ENCODE assay signal across 1 cellular context in genomic region chr17:42018339-42018738, GRCh38.
TF ChIP-seq lines count a peak whose summit lies in the region.

No MANE protein-coding gene starts in this region.

TF ChIP-seq in K562, 482 proteins besides CTCF, POLR2A, EP300 and RAD21:
- TF ChIP-seq, protein P1, sequence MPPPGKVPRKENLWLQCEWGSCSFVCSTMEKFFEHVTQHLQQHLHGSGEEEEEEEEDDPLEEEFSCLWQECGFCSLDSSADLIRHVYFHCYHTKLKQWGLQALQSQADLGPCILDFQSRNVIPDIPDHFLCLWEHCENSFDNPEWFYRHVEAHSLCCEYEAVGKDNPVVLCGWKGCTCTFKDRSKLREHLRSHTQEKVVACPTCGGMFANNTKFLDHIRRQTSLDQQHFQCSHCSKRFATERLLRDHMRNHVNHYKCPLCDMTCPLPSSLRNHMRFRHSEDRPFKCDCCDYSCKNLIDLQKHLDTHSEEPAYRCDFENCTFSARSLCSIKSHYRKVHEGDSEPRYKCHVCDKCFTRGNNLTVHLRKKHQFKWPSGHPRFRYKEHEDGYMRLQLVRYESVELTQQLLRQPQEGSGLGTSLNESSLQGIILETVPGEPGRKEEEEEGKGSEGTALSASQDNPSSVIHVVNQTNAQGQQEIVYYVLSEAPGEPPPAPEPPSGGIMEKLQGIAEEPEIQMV (tag; conservative IDR thresholded peaks at IDR 0.05; ENCODE audit: low read depth), result no peak
- TF ChIP-seq ZKSCAN1 (IDR thresholded peaks at IDR 0.05; ENCODE audit: low read depth, low read length) (peak; percentile 97), SUPT5H (IDR thresholded peaks at IDR 0.05) (peak; percentile 49; the same call in 1 of the 2 replicates), MNT (conservative IDR thresholded peaks at IDR 0.05) (no peak), KLF1 (tag; IDR thresholded peaks at IDR 0.05) (no peak), EHMT2 (IDR thresholded peaks at IDR 0.05) (peak; percentile 61), TAF1 (IDR thresholded peaks at IDR 0.05; ENCODE audit: control insufficient read depth, extremely low read depth, insufficient read depth, low read length, severe bottlenecking) (peak; percentile 66), CHD1 (IDR thresholded peaks at IDR 0.05; ENCODE audit: low read length) (no peak), TFAM (CRISPR knock-in tag; conservative IDR thresholded peaks at IDR 0.05) (no peak), NCOA1 (IDR thresholded peaks at IDR 0.05; ENCODE audit: low read depth) (no peak), POLR2AphosphoS5 (IDR thresholded peaks at IDR 0.05; ENCODE audit: control insufficient read depth, insufficient read depth, low read depth, low read length) (peak; percentile 58; the same call in 1 of the 2 replicates), MCM2 (IDR thresholded peaks at IDR 0.05; ENCODE audit: low read depth) (no peak), FOXJ2 (tag; IDR thresholded peaks at IDR 0.05) (no peak), HDAC3 (IDR thresholded peaks at IDR 0.05; ENCODE audit: borderline replicate concordance, partially characterized antibody) (no peak), PKNOX1 (IDR thresholded peaks at IDR 0.05) (peak; percentile 24; the same call in 1 of the 2 replicates), TAF7 (tag; IDR thresholded peaks at IDR 0.05) (no peak), ZNF583 (CRISPR knock-in tag; IDR thresholded peaks at IDR 0.05) (0 out of 2 replicates have a peak, but pooled peaks have one; percentile 41), ESRRA (IDR thresholded peaks at IDR 0.05; ENCODE audit: borderline replicate concordance, low read depth) (peak; percentile 19; the same call in 1 of the 2 replicates), CEBPG (CRISPR knock-in tag; IDR thresholded peaks at IDR 0.05) (no peak), CEBPG (tag; conservative IDR thresholded peaks at IDR 0.05 in 1 of 2, IDR thresholded peaks at IDR 0.05 in 1 of 2) (no peak), JUND (IDR thresholded peaks at IDR 0.05; ENCODE audit: borderline replicate concordance, low read depth, low read length) (peak; percentile 8; the same call in 1 of the 2 replicates), JUND (tag; IDR thresholded peaks at IDR 0.05; ENCODE audit: borderline replicate concordance, low read depth, low read length) (no peak), E2F6 (IDR thresholded peaks at IDR 0.05; ENCODE audit: borderline replicate concordance in 1 of 2, extremely low read depth in 1 of 2, insufficient read depth in 1 of 2, insufficient read length in 1 of 2, low read depth in 1 of 2, low read length in 1 of 2, poor library complexity in 1 of 2, severe bottlenecking in 1 of 2) (peak in 1 of 2 experiments; percentile 21), TAF9B (IDR thresholded peaks at IDR 0.05; ENCODE audit: partially characterized antibody) (no peak), MEIS2 (IDR thresholded peaks at IDR 0.05; ENCODE audit: partially characterized antibody) (peak; percentile 71), TBP (optimal IDR thresholded peaks at IDR 0.05; ENCODE audit: low read depth, low read length) (peak; percentile 75), SMAD1 (IDR thresholded peaks at IDR 0.05; ENCODE audit: low read depth, low read length, partially characterized antibody) (no peak), SIN3B (IDR thresholded peaks at IDR 0.05; ENCODE audit: low read depth) (no peak)
- TF ChIP-seq, protein P2, sequence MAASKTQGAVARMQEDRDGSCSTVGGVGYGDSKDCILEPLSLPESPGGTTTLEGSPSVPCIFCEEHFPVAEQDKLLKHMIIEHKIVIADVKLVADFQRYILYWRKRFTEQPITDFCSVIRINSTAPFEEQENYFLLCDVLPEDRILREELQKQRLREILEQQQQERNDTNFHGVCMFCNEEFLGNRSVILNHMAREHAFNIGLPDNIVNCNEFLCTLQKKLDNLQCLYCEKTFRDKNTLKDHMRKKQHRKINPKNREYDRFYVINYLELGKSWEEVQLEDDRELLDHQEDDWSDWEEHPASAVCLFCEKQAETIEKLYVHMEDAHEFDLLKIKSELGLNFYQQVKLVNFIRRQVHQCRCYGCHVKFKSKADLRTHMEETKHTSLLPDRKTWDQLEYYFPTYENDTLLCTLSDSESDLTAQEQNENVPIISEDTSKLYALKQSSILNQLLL (CRISPR knock-in tag; IDR thresholded peaks at IDR 0.05; ENCODE audit: borderline replicate concordance), result no peak
- TF ChIP-seq, protein P3, sequence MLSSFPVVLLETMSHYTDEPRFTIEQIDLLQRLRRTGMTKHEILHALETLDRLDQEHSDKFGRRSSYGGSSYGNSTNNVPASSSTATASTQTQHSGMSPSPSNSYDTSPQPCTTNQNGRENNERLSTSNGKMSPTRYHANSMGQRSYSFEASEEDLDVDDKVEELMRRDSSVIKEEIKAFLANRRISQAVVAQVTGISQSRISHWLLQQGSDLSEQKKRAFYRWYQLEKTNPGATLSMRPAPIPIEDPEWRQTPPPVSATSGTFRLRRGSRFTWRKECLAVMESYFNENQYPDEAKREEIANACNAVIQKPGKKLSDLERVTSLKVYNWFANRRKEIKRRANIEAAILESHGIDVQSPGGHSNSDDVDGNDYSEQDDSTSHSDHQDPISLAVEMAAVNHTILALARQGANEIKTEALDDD (IDR thresholded peaks at IDR 0.05), result 0 out of 2 replicates have a peak, but pooled peaks have one; percentile 14
- TF ChIP-seq, protein P4, sequence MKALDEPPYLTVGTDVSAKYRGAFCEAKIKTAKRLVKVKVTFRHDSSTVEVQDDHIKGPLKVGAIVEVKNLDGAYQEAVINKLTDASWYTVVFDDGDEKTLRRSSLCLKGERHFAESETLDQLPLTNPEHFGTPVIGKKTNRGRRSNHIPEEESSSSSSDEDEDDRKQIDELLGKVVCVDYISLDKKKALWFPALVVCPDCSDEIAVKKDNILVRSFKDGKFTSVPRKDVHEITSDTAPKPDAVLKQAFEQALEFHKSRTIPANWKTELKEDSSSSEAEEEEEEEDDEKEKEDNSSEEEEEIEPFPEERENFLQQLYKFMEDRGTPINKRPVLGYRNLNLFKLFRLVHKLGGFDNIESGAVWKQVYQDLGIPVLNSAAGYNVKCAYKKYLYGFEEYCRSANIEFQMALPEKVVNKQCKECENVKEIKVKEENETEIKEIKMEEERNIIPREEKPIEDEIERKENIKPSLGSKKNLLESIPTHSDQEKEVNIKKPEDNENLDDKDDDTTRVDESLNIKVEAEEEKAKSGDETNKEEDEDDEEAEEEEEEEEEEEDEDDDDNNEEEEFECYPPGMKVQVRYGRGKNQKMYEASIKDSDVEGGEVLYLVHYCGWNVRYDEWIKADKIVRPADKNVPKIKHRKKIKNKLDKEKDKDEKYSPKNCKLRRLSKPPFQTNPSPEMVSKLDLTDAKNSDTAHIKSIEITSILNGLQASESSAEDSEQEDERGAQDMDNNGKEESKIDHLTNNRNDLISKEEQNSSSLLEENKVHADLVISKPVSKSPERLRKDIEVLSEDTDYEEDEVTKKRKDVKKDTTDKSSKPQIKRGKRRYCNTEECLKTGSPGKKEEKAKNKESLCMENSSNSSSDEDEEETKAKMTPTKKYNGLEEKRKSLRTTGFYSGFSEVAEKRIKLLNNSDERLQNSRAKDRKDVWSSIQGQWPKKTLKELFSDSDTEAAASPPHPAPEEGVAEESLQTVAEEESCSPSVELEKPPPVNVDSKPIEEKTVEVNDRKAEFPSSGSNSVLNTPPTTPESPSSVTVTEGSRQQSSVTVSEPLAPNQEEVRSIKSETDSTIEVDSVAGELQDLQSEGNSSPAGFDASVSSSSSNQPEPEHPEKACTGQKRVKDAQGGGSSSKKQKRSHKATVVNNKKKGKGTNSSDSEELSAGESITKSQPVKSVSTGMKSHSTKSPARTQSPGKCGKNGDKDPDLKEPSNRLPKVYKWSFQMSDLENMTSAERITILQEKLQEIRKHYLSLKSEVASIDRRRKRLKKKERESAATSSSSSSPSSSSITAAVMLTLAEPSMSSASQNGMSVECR (CRISPR knock-in tag; IDR thresholded peaks at IDR 0.05), result no peak
- TF ChIP-seq, protein P5, sequence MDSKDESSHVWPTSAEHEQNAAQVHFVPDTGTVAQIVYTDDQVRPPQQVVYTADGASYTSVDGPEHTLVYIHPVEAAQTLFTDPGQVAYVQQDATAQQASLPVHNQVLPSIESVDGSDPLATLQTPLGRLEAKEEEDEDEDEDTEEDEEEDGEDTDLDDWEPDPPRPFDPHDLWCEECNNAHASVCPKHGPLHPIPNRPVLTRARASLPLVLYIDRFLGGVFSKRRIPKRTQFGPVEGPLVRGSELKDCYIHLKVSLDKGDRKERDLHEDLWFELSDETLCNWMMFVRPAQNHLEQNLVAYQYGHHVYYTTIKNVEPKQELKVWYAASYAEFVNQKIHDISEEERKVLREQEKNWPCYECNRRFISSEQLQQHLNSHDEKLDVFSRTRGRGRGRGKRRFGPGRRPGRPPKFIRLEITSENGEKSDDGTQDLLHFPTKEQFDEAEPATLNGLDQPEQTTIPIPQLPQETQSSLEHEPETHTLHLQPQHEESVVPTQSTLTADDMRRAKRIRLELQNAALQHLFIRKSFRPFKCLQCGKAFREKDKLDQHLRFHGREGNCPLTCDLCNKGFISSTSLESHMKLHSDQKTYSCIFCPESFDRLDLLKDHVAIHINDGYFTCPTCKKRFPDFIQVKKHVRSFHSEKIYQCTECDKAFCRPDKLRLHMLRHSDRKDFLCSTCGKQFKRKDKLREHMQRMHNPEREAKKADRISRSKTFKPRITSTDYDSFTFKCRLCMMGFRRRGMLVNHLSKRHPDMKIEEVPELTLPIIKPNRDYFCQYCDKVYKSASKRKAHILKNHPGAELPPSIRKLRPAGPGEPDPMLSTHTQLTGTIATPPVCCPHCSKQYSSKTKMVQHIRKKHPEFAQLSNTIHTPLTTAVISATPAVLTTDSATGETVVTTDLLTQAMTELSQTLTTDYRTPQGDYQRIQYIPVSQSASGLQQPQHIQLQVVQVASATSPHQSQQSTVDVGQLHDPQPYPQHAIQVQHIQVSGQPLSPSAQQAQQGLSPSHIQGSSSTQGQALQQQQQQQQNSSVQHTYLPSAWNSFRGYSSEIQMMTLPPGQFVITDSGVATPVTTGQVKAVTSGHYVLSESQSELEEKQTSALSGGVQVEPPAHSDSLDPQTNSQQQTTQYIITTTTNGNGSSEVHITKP (IDR thresholded peaks at IDR 0.05; ENCODE audit: partially characterized antibody), result peak; percentile 96
